ENCODE assay signal across 2 cellular contexts in genomic region chr19:6611441-6611852, GRCh38.
TF ChIP-seq lines count a peak whose summit lies in the region.

No MANE protein-coding gene starts in this region.

TF ChIP-seq in IMR-90, 13 proteins besides CTCF, POLR2A, EP300 and RAD21:
- TF ChIP-seq CEBPB (IDR thresholded peaks at IDR 0.05; ENCODE audit: low read depth, low read length) (no peak), NFE2L2 (IDR thresholded peaks at IDR 0.05; ENCODE audit: low read depth, low read length) (no peak), FOS (IDR thresholded peaks at IDR 0.05; ENCODE audit: low read depth, low read length) (no peak)

TF ChIP-seq in GM12878, 131 proteins besides CTCF, POLR2A, EP300 and RAD21:
- TF ChIP-seq ATF2 (IDR thresholded peaks at IDR 0.05; ENCODE audit: low read length) (no peak), WRNIP1 (IDR thresholded peaks at IDR 0.05; ENCODE audit: borderline replicate concordance, low read depth, low read length) (no peak), JUND (IDR thresholded peaks at IDR 0.05; ENCODE audit: low read depth, low read length) (no peak), FOXM1 (IDR thresholded peaks at IDR 0.05; ENCODE audit: low read depth, low read length) (no peak), NFXL1 (IDR thresholded peaks at IDR 0.05; ENCODE audit: borderline replicate concordance) (no peak), ZNF622 (IDR thresholded peaks at IDR 0.05) (no peak), TCF3 (IDR thresholded peaks at IDR 0.05; ENCODE audit: borderline replicate concordance, insufficient read depth, low read depth, low read length) (no peak), MYC (IDR thresholded peaks at IDR 0.05; ENCODE audit: insufficient read depth, insufficient read length, insufficient replicate concordance, low read length, severe bottlenecking) (no peak), ZBTB40 (IDR thresholded peaks at IDR 0.05; ENCODE audit: borderline replicate concordance) (no peak), YY1 (IDR thresholded peaks at IDR 0.05; ENCODE audit: low read depth, low read length) (no peak), CHD4 (IDR thresholded peaks at IDR 0.05) (no peak), RAD51 (IDR thresholded peaks at IDR 0.05) (no peak), TCF7 (IDR thresholded peaks at IDR 0.05; ENCODE audit: borderline replicate concordance) (no peak), IRF4 (IDR thresholded peaks at IDR 0.05; ENCODE audit: low read depth, low read length) (no peak), YBX1 (IDR thresholded peaks at IDR 0.05) (no peak), ZNF384 (IDR thresholded peaks at IDR 0.05; ENCODE audit: borderline replicate concordance, low read depth, low read length) (no peak)
